Comparison of ENCODE assay signal across 3 cellular contexts in the genomic region with DNA sequence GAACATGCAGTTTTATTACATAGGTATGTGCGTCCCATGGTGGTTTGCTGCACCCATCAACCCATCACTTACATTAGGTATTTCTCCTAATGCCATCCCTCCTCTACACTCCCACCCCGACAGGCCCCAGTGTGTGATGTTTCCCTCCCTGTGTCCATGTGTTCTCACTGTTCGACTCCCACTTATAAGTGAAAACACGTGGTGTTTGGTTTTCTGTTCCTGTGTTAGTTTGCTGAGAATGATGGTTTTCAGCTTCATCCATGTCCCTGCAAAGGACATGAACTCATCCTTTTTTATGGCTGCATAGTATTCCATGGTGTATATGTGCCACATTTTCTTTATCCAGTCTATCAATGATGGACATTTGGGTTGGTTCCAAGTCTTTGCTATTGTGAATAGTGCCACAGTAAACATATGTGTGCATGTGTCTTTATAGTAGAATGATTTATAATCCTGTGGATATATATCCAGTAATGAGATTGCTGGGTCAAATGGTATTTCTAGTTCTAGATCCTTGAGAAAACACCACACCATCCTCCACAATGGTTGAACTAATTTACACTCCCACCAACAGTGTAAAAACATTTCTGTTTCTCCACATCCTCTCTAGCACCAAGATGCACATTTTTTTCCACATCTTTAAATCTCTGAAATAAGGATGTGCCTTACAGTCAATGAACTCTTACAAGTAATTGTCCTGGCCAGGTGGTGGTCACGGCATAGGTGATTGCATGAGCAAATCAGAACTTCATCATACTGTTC.
TF ChIP-seq lines count a peak whose summit lies in the region.

No MANE protein-coding gene starts in this region.

TF ChIP-seq in HEK293, 187 proteins besides CTCF, POLR2A, EP300 and RAD21:
- TF ChIP-seq ZNF146 (tag by site-specific recombination; IDR thresholded peaks at IDR 0.05) = peak; percentile 98
- TF ChIP-seq, protein P1, sequence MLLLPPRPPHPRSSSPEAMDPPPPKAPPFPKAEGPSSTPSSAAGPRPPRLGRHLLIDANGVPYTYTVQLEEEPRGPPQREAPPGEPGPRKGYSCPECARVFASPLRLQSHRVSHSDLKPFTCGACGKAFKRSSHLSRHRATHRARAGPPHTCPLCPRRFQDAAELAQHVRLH (tag by site-specific recombination; IDR thresholded peaks at IDR 0.05) = 0 out of 2 replicates have a peak, but pooled peaks have one; percentile 29

TF ChIP-seq in K562, 482 proteins besides CTCF, POLR2A, EP300 and RAD21:
- TF ChIP-seq BCOR (IDR thresholded peaks at IDR 0.05) (0 out of 2 replicates have a peak, but pooled peaks have one; percentile 25), ZNF146 (CRISPR knock-in tag; IDR thresholded peaks at IDR 0.05; ENCODE audit: unreplicated experiment) (peak; percentile 64), KDM1A (IDR thresholded peaks at IDR 0.05) (0 out of 4 replicates have a peak, but pooled peaks of 1 of the 2 experiments have one; percentile 10)

TF ChIP-seq in HepG2, 621 proteins besides CTCF, POLR2A, EP300 and RAD21:
- TF ChIP-seq, protein P2, sequence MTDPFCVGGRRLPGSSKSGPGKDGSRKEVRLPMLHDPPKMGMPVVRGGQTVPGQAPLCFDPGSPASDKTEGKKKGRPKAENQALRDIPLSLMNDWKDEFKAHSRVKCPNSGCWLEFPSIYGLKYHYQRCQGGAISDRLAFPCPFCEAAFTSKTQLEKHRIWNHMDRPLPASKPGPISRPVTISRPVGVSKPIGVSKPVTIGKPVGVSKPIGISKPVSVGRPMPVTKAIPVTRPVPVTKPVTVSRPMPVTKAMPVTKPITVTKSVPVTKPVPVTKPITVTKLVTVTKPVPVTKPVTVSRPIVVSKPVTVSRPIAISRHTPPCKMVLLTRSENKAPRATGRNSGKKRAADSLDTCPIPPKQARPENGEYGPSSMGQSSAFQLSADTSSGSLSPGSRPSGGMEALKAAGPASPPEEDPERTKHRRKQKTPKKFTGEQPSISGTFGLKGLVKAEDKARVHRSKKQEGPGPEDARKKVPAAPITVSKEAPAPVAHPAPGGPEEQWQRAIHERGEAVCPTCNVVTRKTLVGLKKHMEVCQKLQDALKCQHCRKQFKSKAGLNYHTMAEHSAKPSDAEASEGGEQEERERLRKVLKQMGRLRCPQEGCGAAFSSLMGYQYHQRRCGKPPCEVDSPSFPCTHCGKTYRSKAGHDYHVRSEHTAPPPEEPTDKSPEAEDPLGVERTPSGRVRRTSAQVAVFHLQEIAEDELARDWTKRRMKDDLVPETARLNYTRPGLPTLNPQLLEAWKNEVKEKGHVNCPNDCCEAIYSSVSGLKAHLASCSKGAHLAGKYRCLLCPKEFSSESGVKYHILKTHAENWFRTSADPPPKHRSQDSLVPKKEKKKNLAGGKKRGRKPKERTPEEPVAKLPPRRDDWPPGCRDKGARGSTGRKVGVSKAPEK (CRISPR knock-in tag; IDR thresholded peaks at IDR 0.05; ENCODE audit: borderline replicate concordance) = 0 out of 2 replicates have a peak, but pooled peaks have one; percentile 55
- TF ChIP-seq KDM1A (CRISPR knock-in tag; IDR thresholded peaks at IDR 0.05) = peak; percentile 61; the same call in 1 of the 2 replicates
- peak; percentile 57; the same call in 1 of the 2 replicates for TF ChIP-seq HMG20A (CRISPR knock-in tag; IDR thresholded peaks at IDR 0.05; ENCODE audit: borderline replicate concordance)
- TF ChIP-seq, protein P3, sequence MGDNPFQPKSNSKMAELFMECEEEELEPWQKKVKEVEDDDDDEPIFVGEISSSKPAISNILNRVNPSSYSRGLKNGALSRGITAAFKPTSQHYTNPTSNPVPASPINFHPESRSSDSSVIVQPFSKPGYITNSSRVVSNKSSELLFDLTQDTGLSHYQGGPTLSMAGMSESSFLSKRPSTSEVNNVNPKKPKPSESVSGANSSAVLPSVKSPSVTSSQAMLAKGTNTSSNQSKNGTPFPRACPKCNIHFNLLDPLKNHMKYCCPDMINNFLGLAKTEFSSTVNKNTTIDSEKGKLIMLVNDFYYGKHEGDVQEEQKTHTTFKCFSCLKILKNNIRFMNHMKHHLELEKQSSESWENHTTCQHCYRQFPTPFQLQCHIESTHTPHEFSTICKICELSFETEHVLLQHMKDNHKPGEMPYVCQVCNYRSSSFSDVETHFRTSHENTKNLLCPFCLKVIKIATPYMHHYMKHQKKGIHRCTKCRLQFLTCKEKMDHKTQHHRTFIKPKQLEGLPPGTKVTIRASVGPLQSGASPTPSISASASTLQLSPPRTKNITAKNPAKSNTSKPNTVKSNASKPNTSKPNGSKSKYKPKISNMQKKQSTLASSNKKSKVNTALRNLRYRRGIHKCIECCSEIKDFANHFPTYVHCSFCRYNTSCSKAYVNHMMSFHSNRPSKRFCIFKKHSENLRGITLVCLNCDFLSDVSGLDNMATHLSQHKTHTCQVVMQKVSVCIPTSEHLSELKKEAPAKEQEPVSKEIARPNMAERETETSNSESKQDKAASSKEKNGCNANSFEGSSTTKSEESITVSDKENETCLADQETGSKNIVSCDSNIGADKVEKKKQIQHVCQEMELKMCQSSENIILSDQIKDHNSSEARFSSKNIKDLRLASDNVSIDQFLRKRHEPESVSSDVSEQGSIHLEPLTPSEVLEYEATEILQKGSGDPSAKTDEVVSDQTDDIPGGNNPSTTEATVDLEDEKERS (CRISPR knock-in tag; IDR thresholded peaks at IDR 0.05) = peak; percentile 80
- TF ChIP-seq, protein P4, sequence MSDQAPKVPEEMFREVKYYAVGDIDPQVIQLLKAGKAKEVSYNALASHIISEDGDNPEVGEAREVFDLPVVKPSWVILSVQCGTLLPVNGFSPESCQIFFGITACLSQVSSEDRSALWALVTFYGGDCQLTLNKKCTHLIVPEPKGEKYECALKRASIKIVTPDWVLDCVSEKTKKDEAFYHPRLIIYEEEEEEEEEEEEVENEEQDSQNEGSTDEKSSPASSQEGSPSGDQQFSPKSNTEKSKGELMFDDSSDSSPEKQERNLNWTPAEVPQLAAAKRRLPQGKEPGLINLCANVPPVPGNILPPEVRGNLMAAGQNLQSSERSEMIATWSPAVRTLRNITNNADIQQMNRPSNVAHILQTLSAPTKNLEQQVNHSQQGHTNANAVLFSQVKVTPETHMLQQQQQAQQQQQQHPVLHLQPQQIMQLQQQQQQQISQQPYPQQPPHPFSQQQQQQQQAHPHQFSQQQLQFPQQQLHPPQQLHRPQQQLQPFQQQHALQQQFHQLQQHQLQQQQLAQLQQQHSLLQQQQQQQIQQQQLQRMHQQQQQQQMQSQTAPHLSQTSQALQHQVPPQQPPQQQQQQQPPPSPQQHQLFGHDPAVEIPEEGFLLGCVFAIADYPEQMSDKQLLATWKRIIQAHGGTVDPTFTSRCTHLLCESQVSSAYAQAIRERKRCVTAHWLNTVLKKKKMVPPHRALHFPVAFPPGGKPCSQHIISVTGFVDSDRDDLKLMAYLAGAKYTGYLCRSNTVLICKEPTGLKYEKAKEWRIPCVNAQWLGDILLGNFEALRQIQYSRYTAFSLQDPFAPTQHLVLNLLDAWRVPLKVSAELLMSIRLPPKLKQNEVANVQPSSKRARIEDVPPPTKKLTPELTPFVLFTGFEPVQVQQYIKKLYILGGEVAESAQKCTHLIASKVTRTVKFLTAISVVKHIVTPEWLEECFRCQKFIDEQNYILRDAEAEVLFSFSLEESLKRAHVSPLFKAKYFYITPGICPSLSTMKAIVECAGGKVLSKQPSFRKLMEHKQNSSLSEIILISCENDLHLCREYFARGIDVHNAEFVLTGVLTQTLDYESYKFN (CRISPR knock-in tag; conservative IDR thresholded peaks at IDR 0.05) = 0 out of 2 replicates have a peak, but pooled peaks have one; percentile 9
- peak; percentile 70; the same call in 1 of the 2 replicates for TF ChIP-seq RCOR2 (CRISPR knock-in tag; IDR thresholded peaks at IDR 0.05)
- TF ChIP-seq ZMYM3 (CRISPR knock-in tag; IDR thresholded peaks at IDR 0.05) = peak; percentile 68
- TF ChIP-seq CHD4 (IDR thresholded peaks at IDR 0.05; ENCODE audit: borderline replicate concordance, low read length) = peak; percentile 16; the same call in 1 of the 2 replicates
